ENCODE assay signal across 8 cellular contexts in the genomic region with DNA sequence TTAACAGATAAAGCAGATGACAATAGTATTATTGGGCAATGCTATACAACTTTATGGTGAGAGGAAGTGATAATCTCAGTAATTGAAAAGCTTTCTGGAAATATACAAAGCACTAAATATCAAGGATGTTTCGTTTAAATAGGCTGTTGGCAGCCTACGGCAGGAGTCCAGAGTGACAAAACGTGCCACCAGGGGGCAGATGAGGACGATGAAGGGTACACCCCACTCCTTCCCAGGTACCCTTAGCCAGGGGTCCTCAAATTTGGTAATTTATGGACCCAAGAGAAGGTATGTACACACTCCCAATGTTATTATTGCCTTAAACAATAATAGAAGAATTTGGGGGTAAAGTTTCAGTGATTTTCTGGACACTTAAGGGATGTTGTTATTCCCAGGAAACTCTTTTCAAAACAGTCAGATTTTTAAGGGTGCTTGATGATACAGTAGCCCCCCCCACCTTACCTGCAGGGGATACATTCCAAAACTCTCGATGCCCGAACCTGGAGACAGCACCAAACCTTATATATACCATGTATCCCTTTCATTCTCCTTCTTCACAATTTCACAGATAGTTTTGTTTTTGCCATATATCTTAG. TPM values are rescaled to one million over a fixed set of nuclear protein-coding genes. Genes with fewer than 3 reads are reported as not detected.
DNase-seq lines count a peak whose midpoint lies in the region; ATAC-seq and TF ChIP-seq lines count a peak whose summit lies in the region.

No MANE protein-coding gene starts in this region.

- H3K4me3 ChIP-seq in epithelial cell of proximal tubule (ENCODE audit: low read depth, low read length) = no peak overlapping the region
- H3K4me3 ChIP-seq in prostate gland = no peak overlapping the region

- no peak overlapping the region for H3K27ac ChIP-seq in prostate gland

- 28% methylated on average over 6 of the region's 6 CpGs for WGBS in prostate gland

- no peak overlapping the region for H3K27ac Mint-ChIP-seq in activated CD4-positive, alpha-beta T cell treated with anti-CD3 and anti-CD28 coated beads for 36 hours

- peak; percentile 59 for TF ChIP-seq CTCF in epithelial cell of proximal tubule (conservative IDR thresholded peaks at IDR 0.05; ENCODE audit: low read depth, low read length)
- TF ChIP-seq CTCF in prostate gland (IDR thresholded peaks at IDR 0.05) = peak in 3 of 4 experiments; percentile 32 to 48 (median 41)

- no peak overlapping the region for H3K4me3 Mint-ChIP-seq in activated CD4-positive, alpha-beta T cell treated with anti-CD3 and anti-CD28 coated beads for 36 hours

- POLR2A ChIA-PET in activated CD4-positive, alpha-beta T cell treated with anti-CD3 and anti-CD28 coated beads for 36 hours (lab: Charles Lee) = no interaction called here

- CTCF ChIA-PET in activated CD4-positive, alpha-beta T cell treated with anti-CD3 and anti-CD28 coated beads for 36 hours (lab: Charles Lee) = interaction anchor here (0.5 kb wide), 1 partner anchor 1814 kb away, joined by 3 read pairs; no protein-coding TSS in a partner anchor

- no peak for ATAC-seq in activated CD4-positive, alpha-beta T cell treated with anti-CD3 and anti-CD28 coated beads for 36 hours
- ATAC-seq in HG02981 (IDR thresholded peaks at IDR 0.05; ENCODE audit: unreplicated experiment) = no peak

- DNase-seq in activated CD4-positive, alpha-beta T cell treated with anti-CD3 and anti-CD28 coated beads for 36 hours = peak; percentile 62
- no peak for DNase-seq in activated CD4-positive, alpha-beta T cell treated with anti-CD3 and anti-CD28 coated beads, Interleukin-2, amount 50 U/mL, for 4 hours
- peak; percentile 11 for DNase-seq in NCI-H748 treated with DMSO at 0.1 percent for 48 hours (lab: John Stamatoyannopoulos, UW)
- DNase-seq in epithelial cell of proximal tubule (ENCODE audit: low read depth) = no peak
- peak; percentile 23 for DNase-seq in prostate gland (ENCODE audit: low spot score)
- no peak for DNase-seq in GDM1 (lab: John Stamatoyannopoulos, UW)
- no peak for DNase-seq in DMS79 treated with DMSO at 0.1 percent for 48 hours (lab: John Stamatoyannopoulos, UW)

- H3K4me1 Mint-ChIP-seq in activated CD4-positive, alpha-beta T cell treated with anti-CD3 and anti-CD28 coated beads for 36 hours = no peaks in the 10 kb centered on the region

- H3K9me3 ChIP-seq in prostate gland = no peaks in the 10 kb centered on the region

- no peaks in the 10 kb centered on the region for H3K36me3 Mint-ChIP-seq in activated CD4-positive, alpha-beta T cell treated with anti-CD3 and anti-CD28 coated beads for 36 hours (ENCODE audit: low read depth)

- H3K27me3 Mint-ChIP-seq in activated CD4-positive, alpha-beta T cell treated with anti-CD3 and anti-CD28 coated beads for 36 hours = peaks cover 8% of the 10 kb centered on the region

- no peaks in the 10 kb centered on the region for H3K9me3 Mint-ChIP-seq in activated CD4-positive, alpha-beta T cell treated with anti-CD3 and anti-CD28 coated beads for 36 hours (ENCODE audit: low read depth)

- H3K4me1 ChIP-seq in prostate gland (replicated peaks) = no peaks in the 10 kb centered on the region

- TF ChIP-seq POLR2A in prostate gland (IDR thresholded peaks at IDR 0.05) = no peak

- H3K36me3 ChIP-seq in prostate gland = no peaks in the 10 kb centered on the region

- intact Hi-C loops in activated CD4-positive, alpha-beta T cell treated with anti-CD3 and anti-CD28 coated beads for 36 hours (cut with DNase I, micrococcal nuclease) = loop anchor here in 1 of 2 experiments (5.0 kb wide), 1 partner anchor 1853 kb away; no protein-coding TSS in a partner anchor
- intact Hi-C loops in prostate gland (cut with DNase I) = loop anchor here (10.0 kb wide), 1 partner anchor 226 kb away; no protein-coding TSS in a partner anchor

- no peaks in the 10 kb centered on the region for H3K27me3 ChIP-seq in prostate gland (replicated peaks; ENCODE audit: insufficient read depth)

RNA-seq across cellular contexts. Expression of gene MAGEL2, which starts 1.4 kb away (rescaled TPM):
- not detected for total RNA-seq in activated CD4-positive, alpha-beta T cell treated with anti-CD3 and anti-CD28 coated beads for 36 hours
- total RNA-seq in epithelial cell of proximal tubule = 0.07 and 0.23 TPM in 2 replicates
- 1 to 10 TPM in 1 of 2 donors, under 1 TPM in 1; 0.82 to 3.1 TPM for total RNA-seq in prostate gland

RNA-seq across cellular contexts. Expression of gene NDN, which starts 38.1 kb away (rescaled TPM):
- 1 to 10 TPM; 1.2 to 1.9 TPM for total RNA-seq in activated CD4-positive, alpha-beta T cell treated with anti-CD3 and anti-CD28 coated beads for 36 hours
- total RNA-seq in epithelial cell of proximal tubule = 56.8 and 77.3 TPM in 2 replicates
- total RNA-seq in prostate gland = 100 to 1,000 TPM in 1 of 2 donors, 10 to 100 TPM in 1; 46.9 to 121 TPM

Comparison
In these comparisons a context has a peak if more than half of its experiments do, and no peak if none do; other contexts are left out.
1. DNase-seq: peak in activated CD4-positive, alpha-beta T cell treated with anti-CD3 and anti-CD28 coated beads for 36 hours (single experiment), NCI-H748 treated with DMSO at 0.1 percent for 48 hours (single experiment) and prostate gland (single experiment); none in activated CD4-positive, alpha-beta T cell treated with anti-CD3 and anti-CD28 coated beads, Interleukin-2, amount 50 U/mL, for 4 hours (0 of 2), epithelial cell of proximal tubule (single experiment), GDM1 (single experiment) and DMS79 treated with DMSO at 0.1 percent for 48 hours (single experiment).
2. RNA of gene NDN, which starts 38.1 kb away (total RNA-seq): 46.9 to 121 TPM in prostate gland and 56.8 to 77.3 TPM in epithelial cell of proximal tubule; 1.2 to 1.9 TPM in activated CD4-positive, alpha-beta T cell treated with anti-CD3 and anti-CD28 coated beads for 36 hours; every median in the first group is over 10 times any median in the second.